22 cellular contexts compared by ENCODE assay signal in genomic region chr17:30267625-30268024, GRCh38. TPM values are rescaled to one million over a fixed set of nuclear protein-coding genes. Genes with fewer than 3 reads are reported as not detected.
"Had no signal": no experiment of that assay in that cellular context is flagged by ENCODE, and none has a peak within 500 bp of the region (broad histone marks: within the 10 kb centered on the region; RNA-seq: fewer than 3 reads in every experiment).

No MANE protein-coding gene starts in this region.

- H3K27ac ChIP-seq: left ventricle myocardium inferior, right atrium auricular region, SK-N-MC, skin epidermis, WERI-Rb-1 had no signal

- DNase-seq: activated CD4-positive, alpha-beta memory T cell treated with anti-CD3 and anti-CD28 coated beads, Interleukin-2, amount 10 ng/mL, durations not matched to agents 7 days and 5 days; activated CD4-positive, alpha-beta T cell treated with anti-CD3 and anti-CD28 coated beads for 36 hours; activated effector memory CD4-positive, alpha-beta T cell treated with Interleukin-2 at 50 U/mL for 16 hours; activated T-cell treated with anti-CD3 and anti-CD28 coated beads, Interleukin-2, amount 50 U/mL, for 4 hours; amniotic stem cell; effector memory CD4-positive, alpha-beta T cell; kidney; left ventricle myocardium inferior; mucosa of descending colon; naive thymus-derived CD4-positive, alpha-beta T cell; stimulated activated CD4-positive, alpha-beta T cell treated with anti-CD3 and anti-CD28 coated beads, Interleukin-4, amount 100 ng/mL, for 24 hours; stimulated activated naive CD4-positive, alpha-beta T cell treated with Interleukin-2 at 50 U/mL for 16 hours; substantia nigra; T-cell; T1000; trophoblast cell; WERI-Rb-1 had no signal

- H3K4me3 ChIP-seq: left ventricle myocardium inferior, mucosa of descending colon, right atrium auricular region, SK-N-MC, skin epidermis had no signal

- H3K27me3 ChIP-seq: right atrium auricular region had no signal

- H3K9me3 ChIP-seq: left ventricle myocardium inferior, mucosa of descending colon, right atrium auricular region had no signal

RNA-seq across cellular contexts. Expression of gene SLC6A4, which starts 32.1 kb away (rescaled TPM):
- total RNA-seq: activated CD4-positive, alpha-beta T cell treated with anti-CD3 and anti-CD28 coated beads for 36 hours; activated naive CD4-positive, alpha-beta T cell treated with anti-CD3 and anti-CD28 coated beads, Interleukin-2, amount 50 U/mL, for 72 hours; activated T-cell treated with anti-CD3 and anti-CD28 coated beads, Interleukin-2, amount 50 U/mL, for 4 hours; fibroblast of lung had no signal
- polyA plus RNA-seq: fibroblast of lung had no signal
